Comparison of ENCODE assay signal across 35 cellular contexts in the genomic region with DNA sequence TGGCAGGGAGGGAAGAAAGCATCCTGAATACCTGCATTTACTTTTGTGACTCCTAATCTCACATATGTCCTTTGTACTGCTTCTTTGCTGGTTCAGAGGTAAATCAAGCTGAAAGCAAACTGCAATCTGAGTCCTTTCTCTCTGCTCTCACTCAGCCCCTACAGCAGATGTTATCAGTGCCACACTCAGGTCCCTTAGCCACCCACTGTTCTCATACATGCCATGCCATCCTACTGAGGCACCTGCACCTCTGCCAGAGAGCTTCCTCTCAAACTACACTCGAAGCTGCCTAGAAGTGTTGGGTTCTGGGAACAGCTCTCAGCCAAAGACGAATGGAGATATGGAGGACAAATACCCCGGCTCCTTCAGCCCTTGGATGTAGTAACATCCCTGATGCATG.
"Had no signal": no experiment of that assay in that cellular context is flagged by ENCODE, and none has a peak within 500 bp of the region (broad histone marks: within the 10 kb centered on the region; RNA-seq: fewer than 3 reads in every experiment).

No MANE protein-coding gene starts in this region.

- H3K4me1 ChIP-seq: Peyer's patch, SJSA1 had no signal

- H3K27me3 Mint-ChIP-seq: activated CD4-positive, alpha-beta T cell treated with anti-CD3 and anti-CD28 coated beads, Interleukin-2, amount 10 ng/mL, durations not matched to agents 24 days and 14 days; central memory CD8-positive, alpha-beta T cell had no signal

- H3K4me2 ChIP-seq: SK-N-SH had no signal

- H3K4me1 Mint-ChIP-seq: activated CD4-positive, alpha-beta T cell treated with anti-CD3 and anti-CD28 coated beads, Interleukin-2, amount 10 ng/mL, durations not matched to agents 24 days and 14 days; activated naive CD8-positive, alpha-beta T cell treated with anti-CD3 and anti-CD28 coated beads for 36 hours; activated T-helper 17 cell treated with anti-CD3 and anti-CD28 coated beads, Interleukin-2, amount 50 U/mL, for 72 hours; central memory CD8-positive, alpha-beta T cell had no signal

- H3K4me3 ChIP-seq: cardiac muscle cell, MG63, Peyer's patch, SJSA1 had no signal

- DNase-seq: activated CD4-positive, alpha-beta T cell treated with anti-CD3 and anti-CD28 coated beads, Interleukin-2, amount 10 ng/mL, durations not matched to agents 24 days and 14 days; activated CD4-positive, alpha-beta T cell treated with anti-CD3 and anti-CD28 coated beads, Interleukin-2, amount 50 U/mL, for 4 hours; activated CD8-positive, alpha-beta T cell treated with anti-CD3 and anti-CD28 coated beads for 36 hours; activated effector memory CD4-positive, alpha-beta T cell treated with anti-CD3 and anti-CD28 coated beads, Interleukin-2, amount 50 U/mL, for 16 hours; activated naive CD4-positive, alpha-beta T cell; activated naive CD4-positive, alpha-beta T cell treated with anti-CD3 and anti-CD28 coated beads, Interleukin-2, amount 50 U/mL, for 16 hours; activated naive CD8-positive, alpha-beta T cell treated with anti-CD3 and anti-CD28 coated beads for 36 hours; activated T-cell treated with anti-CD3 and anti-CD28 coated beads, Interleukin-2, amount 50 U/mL, for 1 hour; activated T-cell treated with anti-CD3 and anti-CD28 coated beads, Interleukin-2, amount 50 U/mL, for 72 hours; amniotic stem cell; aorta; Kasumi-1; KG1; MG63; NCI-H1048; NCI-H1105 treated with DMSO at 0.1 percent for 48 hours; NCI-H1436; NCI-H1694; NCI-H2081 treated with DMSO at 0.1 percent for 48 hours; NCI-H226; NCI-H446 treated with DMSO at 0.1 percent for 48 hours; NCI-H524; NCI-H774; NK-92 treated with Interleukin-12 subunit alpha and Interleukin-12 subunit beta, amount 100 ng/mL, for 24 hours; PC-3; Peyer's patch; RPMI8226; SHP77 treated with DMSO at 0.1 percent for 48 hours; SK-N-SH had no signal

- ATAC-seq: activated CD8-positive, alpha-beta T cell treated with anti-CD3 and anti-CD28 coated beads for 36 hours; activated T-cell treated with anti-CD3 and anti-CD28 coated beads, Interleukin-2, amount 50 U/mL, for 72 hours; activated T-helper 17 cell treated with anti-CD3 and anti-CD28 coated beads, Interleukin-2, amount 50 U/mL, for 72 hours; PC-3 had no signal

- H3K27ac ChIP-seq: cardiac muscle cell, Peyer's patch, SJSA1 had no signal

- H3K27me3 ChIP-seq: cardiac muscle cell, MG63, Peyer's patch, SJSA1 had no signal

- H3K9me3 Mint-ChIP-seq: activated CD4-positive, alpha-beta T cell treated with anti-CD3 and anti-CD28 coated beads, Interleukin-2, amount 10 ng/mL, durations not matched to agents 24 days and 14 days; activated CD8-positive, alpha-beta T cell treated with anti-CD3 and anti-CD28 coated beads for 36 hours; activated naive CD8-positive, alpha-beta T cell treated with anti-CD3 and anti-CD28 coated beads for 36 hours; activated T-cell treated with anti-CD3 and anti-CD28 coated beads, Interleukin-2, amount 50 U/mL, for 72 hours; T-helper 1 cell treated with Interleukin-12 subunit alpha and Interleukin-12 subunit beta and Interleukin-4 antibody, amounts not matched to agents 30 μg/mL and 1 μg/mL, for 36 hours; T-helper 2 cell treated with Interferon-gamma antibody and Interleukin-4, amounts not matched to agents 5 μg/mL and 100 μg/mL, for 36 hours had no signal

- H3K27ac Mint-ChIP-seq: activated CD4-positive, alpha-beta T cell treated with anti-CD3 and anti-CD28 coated beads, Interleukin-2, amount 10 ng/mL, durations not matched to agents 24 days and 14 days; activated CD8-positive, alpha-beta T cell treated with anti-CD3 and anti-CD28 coated beads for 36 hours; activated naive CD8-positive, alpha-beta T cell treated with anti-CD3 and anti-CD28 coated beads for 36 hours; activated T-cell treated with anti-CD3 and anti-CD28 coated beads, Interleukin-2, amount 50 U/mL, for 72 hours; activated T-helper 17 cell treated with anti-CD3 and anti-CD28 coated beads, Interleukin-2, amount 50 U/mL, for 72 hours; T-helper 1 cell treated with Interleukin-12 subunit alpha and Interleukin-12 subunit beta and Interleukin-4 antibody, amounts not matched to agents 30 μg/mL and 1 μg/mL, for 36 hours; T-helper 2 cell treated with Interferon-gamma antibody and Interleukin-4, amounts not matched to agents 5 μg/mL and 100 μg/mL, for 36 hours had no signal

- H3K4me3 Mint-ChIP-seq: activated CD4-positive, alpha-beta T cell treated with anti-CD3 and anti-CD28 coated beads, Interleukin-2, amount 10 ng/mL, durations not matched to agents 24 days and 14 days; activated CD8-positive, alpha-beta T cell treated with anti-CD3 and anti-CD28 coated beads for 36 hours; activated naive CD8-positive, alpha-beta T cell treated with anti-CD3 and anti-CD28 coated beads for 36 hours; activated T-cell treated with anti-CD3 and anti-CD28 coated beads, Interleukin-2, amount 50 U/mL, for 72 hours; activated T-helper 17 cell treated with anti-CD3 and anti-CD28 coated beads, Interleukin-2, amount 50 U/mL, for 72 hours; central memory CD8-positive, alpha-beta T cell; T-helper 1 cell treated with Interleukin-12 subunit alpha and Interleukin-12 subunit beta and Interleukin-4 antibody, amounts not matched to agents 30 μg/mL and 1 μg/mL, for 36 hours; T-helper 2 cell treated with Interferon-gamma antibody and Interleukin-4, amounts not matched to agents 5 μg/mL and 100 μg/mL, for 36 hours had no signal

- H3K36me3 Mint-ChIP-seq: activated naive CD8-positive, alpha-beta T cell treated with anti-CD3 and anti-CD28 coated beads for 36 hours had no signal

- H3K36me3 ChIP-seq: cardiac muscle cell, MG63, Peyer's patch, SJSA1 had no signal

- H3K9ac ChIP-seq: SK-N-SH had no signal

- H3K9me3 ChIP-seq: MG63, Peyer's patch, SJSA1, SK-N-SH had no signal
